ENCODE assay signal across 1 cellular context in the genomic region with DNA sequence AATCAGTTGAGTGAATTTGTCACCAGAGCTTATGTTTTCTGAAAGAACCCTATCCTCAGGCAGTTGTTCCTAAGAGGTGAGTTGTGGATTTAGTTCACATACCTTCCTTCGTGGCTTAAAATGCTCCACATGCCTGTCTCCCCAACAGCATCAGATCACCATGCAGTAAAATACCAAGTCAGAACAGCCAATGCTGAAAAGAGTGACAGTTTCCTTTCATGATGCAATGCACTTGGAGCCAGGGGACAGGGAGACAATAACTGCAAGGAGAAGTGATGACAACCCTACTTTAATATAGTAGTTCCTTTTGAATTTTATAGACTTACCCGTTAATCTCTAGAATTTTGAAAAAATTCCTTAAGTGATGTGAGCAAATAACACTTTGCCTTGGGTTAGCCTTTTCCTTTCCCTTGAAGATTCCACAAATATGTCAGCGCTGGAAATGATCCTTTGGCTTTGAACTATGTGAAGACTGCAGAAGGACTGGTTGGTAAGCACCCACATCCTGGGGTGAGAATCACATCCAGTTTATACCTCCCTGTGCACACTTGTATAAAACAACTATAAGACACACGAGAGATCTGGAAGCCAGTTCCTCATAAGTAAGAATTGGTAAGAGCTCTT.
TF ChIP-seq lines count a peak whose summit lies in the region.

No MANE protein-coding gene starts in this region.

TF ChIP-seq in H1, 55 proteins besides CTCF, POLR2A, EP300 and RAD21:
- no peak for TF ChIP-seq CBX5 (IDR thresholded peaks at IDR 0.05; ENCODE audit: low read depth, low read length)
TF ChIP-seq in H1: peak in this region for 0.
